ENCODE assay signal across 21 cellular contexts in genomic region chr6:144232434-144233223, GRCh38.
"Had no signal": no experiment of that assay in that cellular context is flagged by ENCODE, and none has a peak within 500 bp of the region (broad histone marks: within the 10 kb centered on the region; RNA-seq: fewer than 3 reads in every experiment).

No MANE protein-coding gene starts in this region.

- H3K27ac ChIP-seq: SK-N-MC, stomach, WERI-Rb-1 had no signal

- H3K4me3 Mint-ChIP-seq: activated T-cell treated with anti-CD3 and anti-CD28 coated beads, Interleukin-2, amount 50 U/mL, for 72 hours; neural crest cell had no signal

- H3K9me3 Mint-ChIP-seq: activated naive CD4-positive, alpha-beta T cell treated with anti-CD3 and anti-CD28 coated beads, Interleukin-2, amount 50 U/mL, for 72 hours; activated T-cell treated with anti-CD3 and anti-CD28 coated beads, Interleukin-2, amount 50 U/mL, for 72 hours; neural crest cell had no signal

- H3K36me3 ChIP-seq: stomach, WERI-Rb-1 had no signal

- H3K27me3 Mint-ChIP-seq: brain, progenitor cell of endocrine pancreas had no signal

- ATAC-seq: activated naive CD4-positive, alpha-beta T cell treated with anti-CD3 and anti-CD28 coated beads, Interleukin-2, amount 50 U/mL, for 72 hours; activated T-cell treated with anti-CD3 and anti-CD28 coated beads, Interleukin-2, amount 50 U/mL, for 72 hours; left lobe of liver; right cardiac atrium had no signal

- H3K36me3 Mint-ChIP-seq: activated naive CD4-positive, alpha-beta T cell treated with anti-CD3 and anti-CD28 coated beads, Interleukin-2, amount 50 U/mL, for 72 hours; brain had no signal

- H3K27ac Mint-ChIP-seq: activated naive CD4-positive, alpha-beta T cell treated with anti-CD3 and anti-CD28 coated beads, Interleukin-2, amount 50 U/mL, for 72 hours; activated T-cell treated with anti-CD3 and anti-CD28 coated beads, Interleukin-2, amount 50 U/mL, for 72 hours; progenitor cell of endocrine pancreas had no signal

- H3K9me3 ChIP-seq: stomach had no signal

- H3K4me3 ChIP-seq: SK-N-MC, stomach had no signal

- DNase-seq: activated CD4-positive, alpha-beta T cell treated with anti-CD3 and anti-CD28 coated beads for 1 hour; activated CD4-positive, alpha-beta T cell treated with anti-CD3 and anti-CD28 coated beads, Interleukin-2, amount 50 U/mL, for 4 hours; activated effector memory CD4-positive, alpha-beta T cell treated with anti-CD3 and anti-CD28 coated beads, Interleukin-2, amount 50 U/mL, for 16 hours; activated T-cell treated with anti-CD3 and anti-CD28 coated beads, Interleukin-2, amount 50 U/mL, for 72 hours; amniotic stem cell; central memory CD4-positive, alpha-beta T cell; cortex of kidney; islet precursor cell; midbrain; right cardiac atrium; small intestine; stimulated activated CD4-positive, alpha-beta T cell treated with anti-CD3 and anti-CD28 coated beads, Interleukin-15, amount 100 ng/mL, for 24 hours; stimulated activated CD4-positive, alpha-beta T cell treated with anti-CD3 and anti-CD28 coated beads, Interleukin-2, amount 100 ng/mL, for 48 hours; stomach; WERI-Rb-1 had no signal

- H3K27me3 ChIP-seq: stomach had no signal
